31 cellular contexts compared by ENCODE assay signal in genomic region chr13:39433705-39434104, GRCh38.
"Had no signal": no experiment of that assay in that cellular context is flagged by ENCODE, and none has a peak within 500 bp of the region (broad histone marks: within the 10 kb centered on the region; RNA-seq: fewer than 3 reads in every experiment).

No MANE protein-coding gene starts in this region.

- H3K9me3 ChIP-seq: colonic mucosa, suprapubic skin, transverse colon, upper lobe of right lung, uterus had no signal

- H3K4me1 Mint-ChIP-seq: memory B cell; natural killer cell; stimulated activated naive CD8-positive, alpha-beta T cell treated with anti-CD3 and anti-CD28 coated beads, Interleukin-15, amount 100 ng/mL, for 72 hours had no signal

- H3K4me1 ChIP-seq: colonic mucosa, foreskin keratinocyte, gastroesophageal sphincter, left lung, parathyroid adenoma, suprapubic skin, transverse colon, upper lobe of right lung, uterus had no signal

- H3K4me3 Mint-ChIP-seq: dendritic cell treated with granulocyte-macrophage colony-stimulating factor and Interleukin-4, amounts not matched to agents 40 ng/mL and 50 ng/mL, for 4 days; endodermal cell; memory B cell; natural killer cell; neural progenitor cell; stimulated activated naive CD8-positive, alpha-beta T cell treated with anti-CD3 and anti-CD28 coated beads, Interleukin-15, amount 100 ng/mL, for 72 hours had no signal

- H3K9ac ChIP-seq: neural progenitor cell, parathyroid adenoma had no signal

- H3K27me3 Mint-ChIP-seq: dendritic cell treated with granulocyte-macrophage colony-stimulating factor and Interleukin-4, amounts not matched to agents 40 ng/mL and 50 ng/mL, for 4 days; progenitor cell of endocrine pancreas had no signal

- H3K4me3 ChIP-seq: colonic mucosa, gastroesophageal sphincter, heart left ventricle, hepatocyte, left lung, lung, neural progenitor cell, smooth muscle cell, suprapubic skin, transverse colon, upper lobe of right lung, uterus had no signal

- ATAC-seq: esophagus mucosa; foreskin keratinocyte; gastroesophageal sphincter; left lung; natural killer cell; sciatic nerve; stimulated activated naive CD8-positive, alpha-beta T cell treated with anti-CD3 and anti-CD28 coated beads, Interleukin-15, amount 100 ng/mL, for 72 hours; upper lobe of right lung had no signal

- H2AFZ ChIP-seq: hepatocyte, neural progenitor cell, parathyroid adenoma had no signal

- FAIRE-seq: kidney had no signal

- H3K27ac ChIP-seq: colonic mucosa, epithelial cell of prostate, foreskin keratinocyte, gastroesophageal sphincter, hepatocyte, left lung, neural progenitor cell, parathyroid adenoma, suprapubic skin, transverse colon, upper lobe of right lung, uterus had no signal

- DNase-seq: colonic mucosa; effector CD8-positive, alpha-beta T cell; endodermal cell; foreskin keratinocyte; heart left ventricle; kidney; left cardiac atrium; left lung; natural killer cell; stimulated activated CD4-positive, alpha-beta T cell treated with anti-CD3 and anti-CD28 coated beads, Interleukin-12 subunit alpha, Interleukin-12 subunit beta, amount 100 ng/mL, for 4 hours; stimulated activated CD4-positive, alpha-beta T cell treated with anti-CD3 and anti-CD28 coated beads, Interleukin-1b, Interleukin-23, amount 100 ng/mL, for 48 hours; stimulated activated CD4-positive, alpha-beta T cell treated with anti-CD3 and anti-CD28 coated beads, Interleukin-4, amount 100 ng/mL, for 1 hour; stimulated activated CD8-positive, alpha-beta memory T cell treated with anti-CD3 and anti-CD28 coated beads, Interleukin-4, amount 100 ng/mL, for 48 hours; stimulated activated naive CD4-positive, alpha-beta T cell; stimulated activated naive CD8-positive, alpha-beta T cell treated with anti-CD3 and anti-CD28 coated beads, Interleukin-15, amount 100 ng/mL, for 72 hours; transverse colon; upper lobe of right lung; uterus had no signal

- H3K36me3 Mint-ChIP-seq: memory B cell had no signal

- H3K27me3 ChIP-seq: colonic mucosa, foreskin keratinocyte, gastroesophageal sphincter, heart left ventricle, hepatocyte, left lung, neural progenitor cell, suprapubic skin, transverse colon, upper lobe of right lung, uterus had no signal

- H3K36me3 ChIP-seq: colonic mucosa, gastroesophageal sphincter, heart left ventricle, left lung, neural progenitor cell, suprapubic skin, transverse colon, upper lobe of right lung, uterus had no signal

- H3K4me2 ChIP-seq: hepatocyte, neural progenitor cell, smooth muscle cell had no signal

- H3K27ac Mint-ChIP-seq: dendritic cell treated with granulocyte-macrophage colony-stimulating factor and Interleukin-4, amounts not matched to agents 40 ng/mL and 50 ng/mL, for 4 days; endodermal cell; memory B cell; natural killer cell; neural progenitor cell; progenitor cell of endocrine pancreas had no signal

- H3K79me2 ChIP-seq: hepatocyte, parathyroid adenoma had no signal
